1 cellular context compared by ENCODE assay signal in the genomic region with DNA sequence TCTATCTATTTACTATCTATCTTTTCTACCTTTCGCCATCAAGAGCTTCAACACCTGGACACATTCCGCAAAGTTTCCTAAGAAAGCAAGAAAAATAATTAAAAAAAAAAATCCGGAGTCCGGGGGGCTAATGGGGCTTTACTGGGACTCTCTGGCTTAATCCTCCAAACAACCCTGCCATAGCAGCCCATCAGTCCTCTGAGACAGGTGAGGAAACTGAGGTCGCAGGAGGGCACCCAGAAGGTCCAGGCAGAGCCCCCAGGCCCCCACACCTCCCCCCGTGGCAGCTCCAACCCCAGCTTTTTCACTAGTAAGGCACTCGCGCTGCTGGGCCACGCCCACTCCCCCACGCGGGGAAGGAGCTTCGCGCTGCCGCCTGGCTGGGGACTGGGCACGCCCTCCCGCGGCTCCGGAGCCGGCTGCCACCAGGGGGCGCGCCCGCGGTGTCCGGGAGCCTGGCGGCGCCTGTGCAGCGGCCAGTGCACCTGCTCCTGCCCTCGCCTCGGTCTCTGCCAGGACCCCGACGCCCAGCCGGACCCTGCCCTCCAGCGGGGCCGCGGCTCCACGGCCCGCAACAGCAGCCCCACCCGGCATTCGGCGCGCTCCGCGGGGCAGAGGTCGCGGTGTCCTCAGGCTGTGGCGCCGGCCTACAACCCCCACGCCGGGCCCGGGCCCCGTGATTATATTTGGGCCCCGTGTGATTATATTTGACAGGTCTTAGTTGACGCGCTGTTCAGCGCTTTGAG.
TF ChIP-seq lines count a peak whose summit lies in the region.

No MANE protein-coding gene starts in this region.

TF ChIP-seq in neural cell, 6 proteins besides CTCF, POLR2A, EP300 and RAD21 (continued from another document):
- no peak for TF ChIP-seq MXI1 (conservative IDR thresholded peaks at IDR 0.05; ENCODE audit: poor library complexity, severe bottlenecking)
